ENCODE assay signal across 2 cellular contexts in genomic region chr20:54458219-54458618, GRCh38.
TF ChIP-seq lines count a peak whose summit lies in the region.

No MANE protein-coding gene starts in this region.

TF ChIP-seq in GM23338, 12 proteins besides CTCF, POLR2A, EP300 and RAD21:
- TF ChIP-seq REST (IDR thresholded peaks at IDR 0.05; ENCODE audit: unreplicated experiment) (no peak), EZH2phosphoT487 (IDR thresholded peaks at IDR 0.05; ENCODE audit: unreplicated experiment) (no peak), ZNF462 (CRISPR knock-in tag; IDR thresholded peaks at IDR 0.05) (no peak), POLR2AphosphoS5 (IDR thresholded peaks at IDR 0.05; ENCODE audit: low read depth) (no peak), STAT1 (IDR thresholded peaks at IDR 0.05; ENCODE audit: unreplicated experiment) (no peak), NANOG (IDR thresholded peaks at IDR 0.05; ENCODE audit: borderline replicate concordance) (no peak), JUNB (IDR thresholded peaks at IDR 0.05; ENCODE audit: unreplicated experiment) (no peak), ZNF114 (CRISPR knock-in tag; IDR thresholded peaks at IDR 0.05) (no peak), EZH2 (IDR thresholded peaks at IDR 0.05; ENCODE audit: low read depth, unreplicated experiment) (no peak), CREB1 (CRISPR knock-in tag; IDR thresholded peaks at IDR 0.05; ENCODE audit: low read depth) (no peak), ZNF331 (CRISPR knock-in tag; IDR thresholded peaks at IDR 0.05; ENCODE audit: low read depth) (no peak), ETS1 (IDR thresholded peaks at IDR 0.05) (no peak)

TF ChIP-seq in H1, 55 proteins besides CTCF, POLR2A, EP300 and RAD21:
- TF ChIP-seq JUND (IDR thresholded peaks at IDR 0.05; ENCODE audit: low read length) (no peak), CEBPB (IDR thresholded peaks at IDR 0.05; ENCODE audit: low read depth, low read length) (no peak), ATF2 (IDR thresholded peaks at IDR 0.05; ENCODE audit: low read length) (no peak), PHF8 (conservative IDR thresholded peaks at IDR 0.05; ENCODE audit: low read depth, low read length) (no peak), RXRA (IDR thresholded peaks at IDR 0.05; ENCODE audit: insufficient read depth, low read depth, low read length) (no peak), TEAD4 (IDR thresholded peaks at IDR 0.05; ENCODE audit: low read depth, low read length) (no peak), POLR2AphosphoS5 (IDR thresholded peaks at IDR 0.05; ENCODE audit: low read depth, low read length) (no peak), FOSL1 (IDR thresholded peaks at IDR 0.05; ENCODE audit: insufficient read depth, low read depth, low read length) (no peak), CREB1 (IDR thresholded peaks at IDR 0.05) (no peak), ASH2L (IDR thresholded peaks at IDR 0.05; ENCODE audit: low read length) (no peak), MAFK (IDR thresholded peaks at IDR 0.05; ENCODE audit: low read depth, low read length) (no peak), RNF2 (IDR thresholded peaks at IDR 0.05; ENCODE audit: borderline replicate concordance, low read depth, low read length, missing control alignments, poor library complexity, severe bottlenecking) (no peak)
